In genomic region chr1:84632975-84633427, GRCh38 we compare ENCODE assay signal across 1 cellular context.
TF ChIP-seq lines count a peak whose summit lies in the region.

No MANE protein-coding gene starts in this region.

TF ChIP-seq in K562, 482 proteins besides CTCF, POLR2A, EP300 and RAD21 (continued from another document):
- TF ChIP-seq LEF1 (IDR thresholded peaks at IDR 0.05) (0 out of 2 replicates have a peak, but pooled peaks have one; percentile 23), SETDB1 (IDR thresholded peaks at IDR 0.05; ENCODE audit: low read length) (no peak), KAT7 (CRISPR knock-in tag; IDR thresholded peaks at IDR 0.05; ENCODE audit: borderline replicate concordance) (no peak), ZBTB7A (IDR thresholded peaks at IDR 0.05; ENCODE audit: borderline replicate concordance, control insufficient read depth, low read depth, low read length) (no peak), RCOR1 (IDR thresholded peaks at IDR 0.05; ENCODE audit: borderline replicate concordance in 1 of 2, low read depth in 2 of 2, low read length in 2 of 2) (0 out of 4 replicates have a peak, but pooled peaks of 1 of the 2 experiments have one; percentile 28), FOSL1 (tag; conservative IDR thresholded peaks at IDR 0.05) (peak; percentile 80), SAFB2 (IDR thresholded peaks at IDR 0.05; ENCODE audit: borderline replicate concordance, low read depth, low read length, severe bottlenecking) (no peak), ZNF407 (IDR thresholded peaks at IDR 0.05; ENCODE audit: low read depth) (no peak), FOXA3 (CRISPR knock-in tag; conservative IDR thresholded peaks at IDR 0.05 in 1 of 2, IDR thresholded peaks at IDR 0.05 in 1 of 2) (no peak), NFATC3 (IDR thresholded peaks at IDR 0.05) (no peak), IRF1 (CRISPR knock-in tag; IDR thresholded peaks at IDR 0.05; ENCODE audit: borderline replicate concordance) (no peak), HOXB6 (CRISPR knock-in tag; IDR thresholded peaks at IDR 0.05; ENCODE audit: borderline replicate concordance) (no peak), CSDE1 (IDR thresholded peaks at IDR 0.05) (no peak), HDAC2 (IDR thresholded peaks at IDR 0.05) (0 out of 2 replicates have a peak, but pooled peaks have one; percentile 31), TEAD2 (tag; IDR thresholded peaks at IDR 0.05) (no peak), HBP1 (CRISPR knock-in tag; IDR thresholded peaks at IDR 0.05) (no peak), ATF6 (CRISPR knock-in tag; IDR thresholded peaks at IDR 0.05) (no peak), CREB1 (IDR thresholded peaks at IDR 0.05) (no peak), CREB1 (CRISPR knock-in tag; IDR thresholded peaks at IDR 0.05) (no peak), GTF2A2 (tag; IDR thresholded peaks at IDR 0.05) (no peak), C11orf30 (IDR thresholded peaks at IDR 0.05; ENCODE audit: low read depth) (0 out of 2 replicates have a peak, but pooled peaks have one; percentile 30), FOXP1 (CRISPR knock-in tag; IDR thresholded peaks at IDR 0.05) (no peak), E2F3 (CRISPR knock-in tag; IDR thresholded peaks at IDR 0.05) (no peak), NEUROD1 (IDR thresholded peaks at IDR 0.05; ENCODE audit: borderline replicate concordance, low read depth, low read length, partially characterized antibody) (no peak), DLX4 (CRISPR knock-in tag; IDR thresholded peaks at IDR 0.05) (no peak), E2F1 (CRISPR knock-in tag; IDR thresholded peaks at IDR 0.05) (no peak), SOX6 (IDR thresholded peaks at IDR 0.05) (no peak), XRCC3 (IDR thresholded peaks at IDR 0.05) (no peak), KDM1A (IDR thresholded peaks at IDR 0.05) (peak; percentile 25 to 40; a peak in 2 of 4 replicates)
